In the genomic region with DNA sequence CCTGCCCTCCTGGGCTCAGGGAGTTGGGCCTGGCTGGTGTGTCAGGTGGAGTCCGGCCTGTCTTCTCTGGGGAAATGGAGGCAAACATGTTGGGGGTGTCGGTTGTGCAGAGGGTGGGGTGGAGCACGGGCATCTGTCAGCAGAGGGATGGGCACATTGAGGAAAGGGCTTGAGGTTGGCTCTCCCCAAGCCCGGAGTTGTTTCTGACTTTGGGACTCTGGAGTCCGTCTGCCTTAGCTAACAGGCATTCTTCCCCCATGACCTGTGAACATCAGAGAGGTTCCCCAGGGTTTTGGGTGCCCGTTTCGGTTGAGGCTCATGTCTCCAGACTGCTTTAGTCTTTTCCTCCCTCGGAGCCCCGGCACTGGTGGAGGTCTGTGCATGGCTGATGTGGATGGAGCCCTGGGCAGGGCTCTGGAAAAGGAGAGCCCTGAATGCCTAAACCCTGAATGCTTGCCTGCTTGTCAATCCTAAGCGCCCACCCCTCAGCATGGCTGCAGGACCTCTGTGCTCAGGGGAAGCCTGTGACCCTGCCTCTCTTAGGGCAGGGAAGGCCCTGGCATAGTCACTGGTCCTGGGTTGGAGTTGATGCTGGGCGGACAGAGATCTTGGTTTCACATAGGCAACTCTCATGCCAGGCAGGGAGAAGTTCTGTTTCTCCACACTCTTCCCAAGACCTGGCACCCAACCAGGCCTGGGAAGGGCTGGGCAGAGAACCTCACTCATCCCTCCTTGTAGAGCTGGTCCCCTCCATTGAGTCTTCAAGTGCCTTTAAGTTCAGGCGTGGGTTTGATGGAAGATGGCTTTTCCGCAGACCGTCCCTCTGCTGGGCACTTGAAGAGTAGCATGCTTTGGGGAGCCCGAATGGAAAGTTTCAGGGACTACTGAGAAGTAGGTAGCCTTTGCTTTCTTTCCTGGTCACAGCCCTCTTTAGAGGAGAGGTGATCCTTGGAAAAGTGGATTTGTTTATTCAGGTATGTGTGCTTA, we compare ENCODE assay signal across 8 cellular contexts. TPM values are rescaled to one million over a fixed set of nuclear protein-coding genes. Genes with fewer than 3 reads are reported as not detected.
DNase-seq lines count a peak whose midpoint lies in the region; ATAC-seq and TF ChIP-seq lines count a peak whose summit lies in the region.

No MANE protein-coding gene starts in this region.

- no peaks in the 10 kb centered on the region for H3F3A ChIP-seq in neural progenitor cell (ENCODE audit: low read depth)

- H3K9ac ChIP-seq in neural progenitor cell = no peak overlapping the region

- peaks cover 6% of the 10 kb centered on the region for H3K36me3 Mint-ChIP-seq in neural progenitor cell

- no peaks in the 10 kb centered on the region for H3K9me3 Mint-ChIP-seq in neural progenitor cell

- no peaks in the 10 kb centered on the region for H3K36me3 ChIP-seq in SJCRH30
- no peaks in the 10 kb centered on the region for H3K36me3 ChIP-seq in neural progenitor cell

- H3K4me1 Mint-ChIP-seq in neural progenitor cell = peaks cover 3% of the 10 kb centered on the region

- DNase-seq in AG08396 (ENCODE audit: low spot score) (peak; percentile 71), EL (peak; percentile 57), SJCRH30 (peak; percentile 35 to 71), epithelial cell of esophagus (ENCODE audit: low read depth) (peak; percentile 67), neural progenitor cell (ENCODE audit: low spot score) (peak; percentile 68), medulla oblongata (ENCODE audit: extremely low spot score) (no peak)

- TF ChIP-seq CTCF in epithelial cell of esophagus (IDR thresholded peaks at IDR 0.05; ENCODE audit: insufficient read depth, low read depth, low read length, missing control alignments) = peak; percentile 82
- TF ChIP-seq CTCF in neural progenitor cell (IDR thresholded peaks at IDR 0.05) = peak; percentile 68

- H3K4me2 ChIP-seq in neural progenitor cell = no peak overlapping the region

- H3K27me3 ChIP-seq in SJCRH30 (no peaks in the 10 kb centered on the region), neural progenitor cell (no peaks in the 10 kb centered on the region)

- no peak overlapping the region for H3K27ac Mint-ChIP-seq in neural progenitor cell

- H3K4me3 ChIP-seq in SJCRH30 (no peak overlapping the region), epithelial cell of esophagus (ENCODE audit: low read length) (no peak overlapping the region), neural progenitor cell (no peak overlapping the region)

- H3K4me1 ChIP-seq in SJCRH30 (no peaks in the 10 kb centered on the region), neural progenitor cell (no peaks in the 10 kb centered on the region)

- H3K27ac ChIP-seq in SJCRH30 (no peak overlapping the region), neural progenitor cell (no peak overlapping the region)

- H3K4me3 Mint-ChIP-seq in neural progenitor cell = no peak overlapping the region

- H3K9me3 ChIP-seq in SJCRH30 (replicated peaks) = no peaks in the 10 kb centered on the region
- no peaks in the 10 kb centered on the region for H3K9me3 ChIP-seq in neural progenitor cell (ENCODE audit: low read depth)

- no peaks in the 10 kb centered on the region for H3K79me2 ChIP-seq in neural progenitor cell (ENCODE audit: low read depth)

- H3K27me3 Mint-ChIP-seq in neural progenitor cell (ENCODE audit: insufficient read depth, low read depth) = peaks cover 7% of the 10 kb centered on the region

- no peak overlapping the region for H2AFZ ChIP-seq in neural progenitor cell (replicated peaks)

- ATAC-seq in HG03469 (IDR thresholded peaks at IDR 0.05; ENCODE audit: unreplicated experiment) (peak; percentile 44), GM19455 (IDR thresholded peaks at IDR 0.05; ENCODE audit: unreplicated experiment) (no peak)

- peaks cover 4% of the 10 kb centered on the region for H4K20me1 ChIP-seq in neural progenitor cell (ENCODE audit: low read depth)

RNA-seq across cellular contexts. Expression of a gene that starts 13.0 kb away (rescaled TPM):
- total RNA-seq in SJCRH30 (2014; rRNA removed; shearing (Covaris generic)) = 11.9 and 12.1 TPM in 2 replicates
- total RNA-seq in neural progenitor cell (ENCODE audit: low replicate concordance) = 15.5 and 34.3 TPM in 2 replicates

RNA-seq across cellular contexts. Expression of a gene that starts 17.7 kb away (rescaled TPM):
- total RNA-seq in SJCRH30 (2014; rRNA removed; shearing (Covaris generic)) = 0.05 and 0.12 TPM in 2 replicates
- total RNA-seq in neural progenitor cell (ENCODE audit: low replicate concordance) = 0.25 TPM in 1 of 2 replicates, not detected in the other

RNA-seq across cellular contexts. Expression of a gene that starts 18.0 kb away (rescaled TPM):
- 5.9 and 6.0 TPM in 2 replicates for total RNA-seq in SJCRH30 (2014; rRNA removed; shearing (Covaris generic))
- total RNA-seq in neural progenitor cell (ENCODE audit: low replicate concordance) = 20.4 and 34.7 TPM in 2 replicates

RNA-seq across cellular contexts. Expression of a gene that starts 30.8 kb away (rescaled TPM):
- 29.3 and 34.1 TPM in 2 replicates for total RNA-seq in SJCRH30 (2014; rRNA removed; shearing (Covaris generic))
- total RNA-seq in neural progenitor cell (ENCODE audit: low replicate concordance) = 19.0 and 37.8 TPM in 2 replicates

RNA-seq across cellular contexts. Expression of a gene that starts 43.8 kb away (rescaled TPM):
- 33.3 and 39.3 TPM in 2 replicates for total RNA-seq in SJCRH30 (2014; rRNA removed; shearing (Covaris generic))
- 38.2 and 95.3 TPM in 2 replicates for total RNA-seq in neural progenitor cell (ENCODE audit: low replicate concordance)
